In the genomic region with DNA sequence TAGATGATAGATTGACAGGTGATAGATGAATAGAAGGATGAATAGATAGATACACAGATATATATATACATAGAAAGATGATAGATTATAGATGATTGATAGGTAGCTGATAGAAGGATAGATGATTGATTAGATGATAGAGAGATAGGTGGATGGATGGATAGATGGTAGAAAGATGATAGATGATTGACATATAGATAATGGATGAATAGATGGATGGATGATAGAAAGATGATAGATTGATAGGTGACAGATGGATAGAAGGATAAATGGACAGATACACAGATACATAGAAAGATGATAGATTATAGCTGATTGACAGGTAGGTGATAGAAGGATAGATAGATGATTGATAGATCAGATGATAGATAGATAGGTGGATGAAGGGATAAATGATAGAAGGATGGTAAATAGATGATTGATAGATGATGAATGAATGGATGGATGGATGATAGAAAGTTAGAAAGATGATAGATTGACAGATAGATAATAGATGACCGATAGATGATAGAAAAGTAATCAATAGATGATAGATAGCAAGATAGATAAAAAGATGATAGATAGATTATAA, we compare ENCODE assay signal across 26 cellular contexts.
DNase-seq lines count a peak whose midpoint lies in the region; ATAC-seq, FAIRE-seq and TF ChIP-seq lines count a peak whose summit lies in the region.
"Had no signal": no experiment of that assay in that cellular context is flagged by ENCODE, and none has a peak within 500 bp of the region (broad histone marks: within the 10 kb centered on the region; RNA-seq: fewer than 3 reads in every experiment).

No MANE protein-coding gene starts in this region.

- BruUV-seq in GM12878 (replicated peaks; lab: Mats Ljungman, UMichigan), result no TSS peak

- H2AFZ ChIP-seq in GM12878 (ENCODE audit: control insufficient read depth, low read depth, low read length) (no peak overlapping the region), osteoblast (ENCODE audit: low read length) (no peak overlapping the region)

- no peaks in the 10 kb centered on the region for H3K27me3 ChIP-seq in GM12878 (replicated peaks in 1 of 2; ENCODE audit: control insufficient read depth in 2 of 2, insufficient read depth in 2 of 2, low read length in 1 of 2)
- H3K27me3 ChIP-seq in osteoblast (ENCODE audit: insufficient read depth, low read length), result peaks cover 17% of the 10 kb centered on the region
- H3K27me3 ChIP-seq in right cardiac atrium (ENCODE audit: control insufficient read depth, insufficient read depth), result no peaks in the 10 kb centered on the region
- H3K27me3 ChIP-seq: BLaER1 had no signal

- CTCF ChIA-PET in HEK293T (lab: Yijun Ruan, JAX), result no interaction called here
- CTCF ChIA-PET in GM12878 (lab: Yijun Ruan, JAX), result interaction anchor here (0.7 kb wide), 1 partner anchor 49 kb away, joined by 3 read pairs; no protein-coding TSS in a partner anchor

- H3K9me3 ChIP-seq in GM12878 (replicated peaks; ENCODE audit: control insufficient read depth, insufficient read depth, low read length) (no peaks in the 10 kb centered on the region), osteoblast (ENCODE audit: low read depth, low read length) (no peaks in the 10 kb centered on the region), right cardiac atrium (ENCODE audit: control insufficient read depth, low read length) (no peaks in the 10 kb centered on the region)
- H3K9me3 ChIP-seq: BE2C, BLaER1 had no signal

- H3K4me3 ChIP-seq in GM12878, result no peak overlapping the region
- no peak overlapping the region for H3K4me3 ChIP-seq in osteoblast (ENCODE audit: insufficient read depth, low read length)
- H3K4me3 ChIP-seq in right cardiac atrium (ENCODE audit: low read length), result no peak overlapping the region
- H3K4me3 ChIP-seq: BLaER1 had no signal

- DNase-seq in HEK293T (ENCODE audit: extremely low spot score), result no peak
- DNase-seq in GM12878 (ENCODE audit: low read depth, low spot score), result no peak
- DNase-seq in osteoblast (ENCODE audit: insufficient read length, low spot score, missing footprints), result peak; percentile 77
- no peak for DNase-seq in NCI-H2029 treated with DMSO at 0.1 percent for 48 hours (lab: John Stamatoyannopoulos, UW)
- no peak for DNase-seq in right cardiac atrium
- no peak for DNase-seq in RPMI8226
- DNase-seq: 8988T; ACHN; BE2C; C1 segment of cervical spinal cord; CD4-positive, alpha-beta memory T cell; CD4-positive, CD25-positive, alpha-beta regulatory T cell; CD8-positive, alpha-beta memory T cell; COR-L47; DMS 273 treated with DMSO at 0.1 percent for 48 hours; DMS153; DMS53; DMS79; DND-41; EL; GDM1 had no signal

- 61% methylated on average over 1 of the region's 1 CpG for WGBS in GM12878 (ENCODE audit: insufficient coverage, insufficient replicate concordance, low lambda C conversion rate, missing lambda C conversion rate)
- 92% methylated on average over 1 of the region's 1 CpG for WGBS in right cardiac atrium

- FAIRE-seq in GM12878 (lab: Jason Lieb, UNC), result no peak
- FAIRE-seq: A204.1, GM12891, GM19239 had no signal

- POLR2A ChIA-PET in HEK293T (lab: Yijun Ruan, JAX), result no interaction called here
- POLR2A ChIA-PET in GM12878 (lab: Charles Lee), result no interaction called here

- H3K4me2 ChIP-seq in GM12878 (ENCODE audit: control insufficient read depth, insufficient read depth), result no peak overlapping the region
- H3K4me2 ChIP-seq in osteoblast (ENCODE audit: insufficient read depth, low read length), result no peak overlapping the region
- H3K4me2 ChIP-seq: BLaER1 had no signal

- no peak for TF ChIP-seq CTCF in GM12878 (IDR thresholded peaks at IDR 0.05 in 2 of 3, conservative IDR thresholded peaks at IDR 0.05 in 1 of 3; ENCODE audit: control insufficient read depth in 2 of 3, extremely low read depth in 1 of 3, insufficient read depth in 1 of 3, low read depth in 3 of 3, low read length in 3 of 3)
- TF ChIP-seq CTCF in osteoblast (IDR thresholded peaks at IDR 0.05; ENCODE audit: extremely low read depth, low read depth, low read length), result no peak

- intact Hi-C loops in GM12878 (cut with micrococcal nuclease; ENCODE audit: unreplicated experiment), result no loop called here
- intact Hi-C loops in right cardiac atrium (cut with DNase I), result no loop called here

- RAD21 ChIA-PET in GM12878 (lab: Charles Lee; ENCODE audit: unreplicated experiment), result no interaction called here

- H4K20me1 ChIP-seq in GM12878 (ENCODE audit: control insufficient read depth, insufficient read depth), result no peaks in the 10 kb centered on the region
- H4K20me1 ChIP-seq in osteoblast (ENCODE audit: insufficient read depth, low read length), result no peaks in the 10 kb centered on the region
- H4K20me1 ChIP-seq: BLaER1 had no signal

- H3K27ac ChIP-seq in GM12878 (ENCODE audit: control insufficient read depth, insufficient read depth) (no peak overlapping the region), osteoblast (ENCODE audit: low read depth, low read length) (no peak overlapping the region), right cardiac atrium (ENCODE audit: low read length) (no peak overlapping the region)
- H3K27ac ChIP-seq: BLaER1 had no signal

- H3K36me3 ChIP-seq in GM12878 (ENCODE audit: control insufficient read depth in 2 of 2, insufficient read depth in 2 of 2, low read length in 1 of 2) (no peaks in the 10 kb centered on the region), osteoblast (ENCODE audit: insufficient read depth, low read length) (no peaks in the 10 kb centered on the region)
- H3K36me3 ChIP-seq: BE2C, BLaER1 had no signal

- in situ Hi-C loops in GM12878 (cut with MboI), result no loop called here

- H3K79me2 ChIP-seq in GM12878 (ENCODE audit: control insufficient read depth, insufficient read depth, low read length), result no peaks in the 10 kb centered on the region
- H3K79me2 ChIP-seq in osteoblast (ENCODE audit: insufficient read depth, low read length), result no peaks in the 10 kb centered on the region

- H3K9ac ChIP-seq in GM12878 (ENCODE audit: control insufficient read depth, insufficient read depth, low read length), result no peak overlapping the region
- H3K9ac ChIP-seq: BLaER1 had no signal

- no peak for TF ChIP-seq RAD21 in GM12878 (IDR thresholded peaks at IDR 0.05; ENCODE audit: insufficient read depth, low read depth, low read length)

- TF ChIP-seq EP300 in GM12878 (IDR thresholded peaks at IDR 0.05; ENCODE audit: borderline replicate concordance in 1 of 2, control insufficient read depth in 1 of 2, low read depth in 2 of 2, low read length in 2 of 2), result no peak

- SMC1A ChIA-PET in GM12878 (lab: Charles Lee; ENCODE audit: uncharacterized antibody, unreplicated experiment), result no interaction called here

- ATAC-seq in GM12878 (no peak), HG03342 (IDR thresholded peaks at IDR 0.05; ENCODE audit: unreplicated experiment) (no peak), right cardiac atrium (no peak)

- H3K4me1 ChIP-seq in GM12878 (ENCODE audit: control insufficient read depth, insufficient read depth, low read length) (no peaks in the 10 kb centered on the region), osteoblast (ENCODE audit: insufficient read depth, low read length) (no peaks in the 10 kb centered on the region), right cardiac atrium (ENCODE audit: control insufficient read depth, insufficient read depth, low read length) (no peaks in the 10 kb centered on the region)
- H3K4me1 ChIP-seq: BE2C had no signal

- TF ChIP-seq POLR2A in GM12878 (IDR thresholded peaks at IDR 0.05; ENCODE audit: low read depth, low read length), result no peak

TF ChIP-seq in HEK293T, 16 proteins besides CTCF, POLR2A, EP300 and RAD21:
- no peak for TF ChIP-seq SP1 (IDR thresholded peaks at IDR 0.05)
- no peak for TF ChIP-seq L3MBTL2 (conservative IDR thresholded peaks at IDR 0.05)
- TF ChIP-seq, protein P1, sequence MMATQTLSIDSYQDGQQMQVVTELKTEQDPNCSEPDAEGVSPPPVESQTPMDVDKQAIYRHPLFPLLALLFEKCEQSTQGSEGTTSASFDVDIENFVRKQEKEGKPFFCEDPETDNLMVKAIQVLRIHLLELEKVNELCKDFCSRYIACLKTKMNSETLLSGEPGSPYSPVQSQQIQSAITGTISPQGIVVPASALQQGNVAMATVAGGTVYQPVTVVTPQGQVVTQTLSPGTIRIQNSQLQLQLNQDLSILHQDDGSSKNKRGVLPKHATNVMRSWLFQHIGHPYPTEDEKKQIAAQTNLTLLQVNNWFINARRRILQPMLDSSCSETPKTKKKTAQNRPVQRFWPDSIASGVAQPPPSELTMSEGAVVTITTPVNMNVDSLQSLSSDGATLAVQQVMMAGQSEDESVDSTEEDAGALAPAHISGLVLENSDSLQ (IDR thresholded peaks at IDR 0.05), result peak; percentile 92

TF ChIP-seq in GM12878, 131 proteins besides CTCF, POLR2A, EP300 and RAD21:
- TF ChIP-seq EED (IDR thresholded peaks at IDR 0.05; ENCODE audit: low read depth), result no peak
- TF ChIP-seq, protein P1 (IDR thresholded peaks at IDR 0.05), result 0 out of 2 replicates have a peak, but pooled peaks have one; percentile 15
